8 cellular contexts compared by ENCODE assay signal in genomic region chr7:142319970-142320369, GRCh38.
DNase-seq lines count a peak whose midpoint lies in the region; ATAC-seq and TF ChIP-seq lines count a peak whose summit lies in the region.

No MANE protein-coding gene starts in this region.

- CTCF ChIA-PET in activated naive CD4-positive, alpha-beta T cell treated with anti-CD3 and anti-CD28 coated beads for 36 hours (lab: Charles Lee): interaction anchor here (0.6 to 11.4 kb wide), 20 partner anchors 10 to 896 kb away, joined by 3 to 113 read pairs (median 5); no protein-coding TSS in a partner anchor

- DNase-seq in ELF-1 (ENCODE audit: low read depth, low spot score) (peak; percentile 38), NAMALWA (ENCODE audit: low spot score) (peak; percentile 44), neural progenitor cell (ENCODE audit: low spot score) (no peak), Right ventricle myocardium superior (no peak)
- DNase-seq in activated naive CD4-positive, alpha-beta T cell treated with anti-CD3 and anti-CD28 coated beads for 36 hours: peak; percentile 66

- H3K27ac Mint-ChIP-seq in activated naive CD4-positive, alpha-beta T cell treated with anti-CD3 and anti-CD28 coated beads for 36 hours: peak overlapping the region; percentile 60
- no peak overlapping the region for H3K27ac Mint-ChIP-seq in neural progenitor cell

- peak overlapping the region; percentile 12 for H3K4me3 Mint-ChIP-seq in activated naive CD4-positive, alpha-beta T cell treated with anti-CD3 and anti-CD28 coated beads for 36 hours
- H3K4me3 Mint-ChIP-seq in neural progenitor cell: no peak overlapping the region

- H3K36me3 ChIP-seq in neural progenitor cell: no peaks in the 10 kb centered on the region

- no peak for ATAC-seq in GM21528 (IDR thresholded peaks at IDR 0.05; ENCODE audit: low FRiP score, unreplicated experiment)
- ATAC-seq in GM18858 (IDR thresholded peaks at IDR 0.05; ENCODE audit: unreplicated experiment): no peak
- no peak for ATAC-seq in GM18873 (IDR thresholded peaks at IDR 0.05; ENCODE audit: low FRiP score, unreplicated experiment)
- no peak for ATAC-seq in Right ventricle myocardium superior (ENCODE audit: poor library complexity)

- TF ChIP-seq CTCF in neural progenitor cell (IDR thresholded peaks at IDR 0.05): peak; percentile 64

- H2AFZ ChIP-seq in neural progenitor cell (replicated peaks): no peak overlapping the region

- H3K79me2 ChIP-seq in neural progenitor cell (ENCODE audit: low read depth): no peaks in the 10 kb centered on the region

- no peaks in the 10 kb centered on the region for H3K4me1 ChIP-seq in neural progenitor cell

- no peaks in the 10 kb centered on the region for H3K9me3 Mint-ChIP-seq in activated naive CD4-positive, alpha-beta T cell treated with anti-CD3 and anti-CD28 coated beads for 36 hours
- no peaks in the 10 kb centered on the region for H3K9me3 Mint-ChIP-seq in neural progenitor cell

- H3K27me3 Mint-ChIP-seq in activated naive CD4-positive, alpha-beta T cell treated with anti-CD3 and anti-CD28 coated beads for 36 hours (ENCODE audit: low read depth): no peaks in the 10 kb centered on the region
- peaks cover 2% of the 10 kb centered on the region for H3K27me3 Mint-ChIP-seq in neural progenitor cell (ENCODE audit: insufficient read depth, low read depth)

- H4K20me1 ChIP-seq in neural progenitor cell (ENCODE audit: low read depth): no peaks in the 10 kb centered on the region

- no peaks in the 10 kb centered on the region for H3K36me3 Mint-ChIP-seq in activated naive CD4-positive, alpha-beta T cell treated with anti-CD3 and anti-CD28 coated beads for 36 hours (ENCODE audit: low read depth)
- H3K36me3 Mint-ChIP-seq in neural progenitor cell: no peaks in the 10 kb centered on the region

- no peaks in the 10 kb centered on the region for H3K9me3 ChIP-seq in neural progenitor cell (ENCODE audit: low read depth)

- no peak overlapping the region for H3K27ac ChIP-seq in neural progenitor cell

- intact Hi-C loops in activated naive CD4-positive, alpha-beta T cell treated with anti-CD3 and anti-CD28 coated beads for 36 hours (cut with micrococcal nuclease): loop anchor here (1.0 to 5.0 kb wide), 6 partner anchors 17 to 897 kb away; no protein-coding TSS in a partner anchor
- intact Hi-C loops in Right ventricle myocardium superior (cut with DNase I): no loop called here

- H3F3A ChIP-seq in neural progenitor cell (ENCODE audit: low read depth): no peaks in the 10 kb centered on the region

- H3K4me1 Mint-ChIP-seq in activated naive CD4-positive, alpha-beta T cell treated with anti-CD3 and anti-CD28 coated beads for 36 hours (ENCODE audit: low read depth): peaks cover 18% of the 10 kb centered on the region
- H3K4me1 Mint-ChIP-seq in neural progenitor cell: peaks cover 9% of the 10 kb centered on the region

- H3K4me2 ChIP-seq in neural progenitor cell: no peak overlapping the region

- no peak overlapping the region for H3K4me3 ChIP-seq in neural progenitor cell

- H3K9ac ChIP-seq in neural progenitor cell: no peak overlapping the region

- H3K27me3 ChIP-seq in neural progenitor cell: no peaks in the 10 kb centered on the region

Comparison
In these comparisons a context has a peak if more than half of its experiments do, and no peak if none do; other contexts are left out.
1. DNase-seq: peak in ELF-1 (single experiment), NAMALWA (single experiment) and activated naive CD4-positive, alpha-beta T cell treated with anti-CD3 and anti-CD28 coated beads for 36 hours (single experiment); none in neural progenitor cell (single experiment) and Right ventricle myocardium superior (single experiment).